In the genomic region with DNA sequence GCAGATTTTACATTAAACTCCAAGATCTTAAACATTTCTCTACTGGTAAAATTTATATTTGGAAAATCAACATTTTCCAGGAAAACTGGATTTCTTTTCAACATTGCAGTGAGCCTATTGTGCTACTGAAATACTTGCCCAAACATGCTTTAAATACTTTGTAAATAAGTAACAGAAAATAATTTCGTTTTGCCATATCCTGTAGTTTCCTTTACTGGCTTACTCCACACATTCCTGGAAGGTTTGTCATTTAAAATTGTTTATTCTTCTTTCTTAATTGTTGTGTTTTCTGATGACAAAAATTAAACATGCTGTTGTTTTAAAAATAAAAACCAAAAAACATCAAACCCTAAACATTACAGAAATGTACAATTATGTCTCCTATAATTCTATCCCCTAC, we compare ENCODE assay signal across 22 cellular contexts. TPM values are rescaled to one million over a fixed set of nuclear protein-coding genes. Genes with fewer than 3 reads are reported as not detected.
DNase-seq lines count a peak whose midpoint lies in the region; ATAC-seq, FAIRE-seq and TF ChIP-seq lines count a peak whose summit lies in the region.
"Had no signal": no experiment of that assay in that cellular context is flagged by ENCODE, and none has a peak within 500 bp of the region (broad histone marks: within the 10 kb centered on the region; RNA-seq: fewer than 3 reads in every experiment).

No MANE protein-coding gene starts in this region.

- H3K36me3 ChIP-seq in breast epithelium (no peaks in the 10 kb centered on the region), astrocyte (ENCODE audit: insufficient read depth, low read length) (peaks cover 3% of the 10 kb centered on the region), smooth muscle cell (ENCODE audit: low read depth) (no peaks in the 10 kb centered on the region), pancreas (peaks cover 0 to 7% (median 3%) of the 10 kb centered on the region in 3 donors)
- H3K36me3 ChIP-seq: prostate gland had no signal

- H3K4me1 Mint-ChIP-seq in MCF 10A (ENCODE audit: insufficient read depth, unreplicated experiment) (peaks cover 19% of the 10 kb centered on the region), astrocyte (ENCODE audit: low read depth, unreplicated experiment) (peaks cover 2% of the 10 kb centered on the region), glutamatergic neuron (ENCODE audit: low read depth, unreplicated experiment) (no peaks in the 10 kb centered on the region)
- no peaks in the 10 kb centered on the region for H3K4me1 Mint-ChIP-seq in activated T-helper 1 cell treated with anti-CD3 and anti-CD28 coated beads, Interleukin-12 subunit alpha, Interleukin-12 subunit beta, Interleukin-2, Interleukin-4 antibody, amounts not matched to agents 30 ng/mL and 10 ng/mL and 1 ng/mL, durations not matched to agents 14 hours and 24 hours and 36 hours (ENCODE audit: low read depth)
- H3K4me1 Mint-ChIP-seq: activated CD4-positive, alpha-beta T cell treated with anti-CD3 and anti-CD28 coated beads, Interleukin-2, amount 10 ng/mL, durations not matched to agents 24 days and 14 days; natural killer cell; stimulated activated naive CD8-positive, alpha-beta T cell treated with anti-CD3 and anti-CD28 coated beads, Interleukin-15, amount 100 ng/mL, for 72 hours had no signal

- H3K9me3 ChIP-seq in breast epithelium = no peaks in the 10 kb centered on the region
- H3K9me3 ChIP-seq in astrocyte (ENCODE audit: insufficient read depth, low read depth, low read length) = no peaks in the 10 kb centered on the region
- H3K9me3 ChIP-seq in smooth muscle cell (replicated peaks; ENCODE audit: low read depth) = no peaks in the 10 kb centered on the region
- no peaks in the 10 kb centered on the region for H3K9me3 ChIP-seq in pancreas
- H3K9me3 ChIP-seq: prostate gland, SJCRH30 had no signal

- BruUV-seq in MCF 10A (replicated peaks; lab: Mats Ljungman, UMichigan) = no TSS peak

- DNase-seq in MCF 10A (ENCODE audit: unreplicated experiment) = peak; percentile 3
- DNase-seq in breast epithelium (ENCODE audit: low spot score in 2 of 2) = no peak
- DNase-seq in astrocyte (ENCODE audit: low read depth) = peak; percentile 38
- peak; percentile 53 for DNase-seq in fibroblast of pulmonary artery (ENCODE audit: low read depth)
- DNase-seq in smooth muscle cell (lab: John Stamatoyannopoulos, UW; ENCODE audit: unreplicated experiment) = no peak
- DNase-seq in glutamatergic neuron = no peak
- no peak for DNase-seq in activated T-helper 1 cell treated with anti-CD3 and anti-CD28 coated beads, Interleukin-12 subunit alpha, Interleukin-12 subunit beta, Interleukin-2, Interleukin-4 antibody, amounts not matched to agents 30 ng/mL and 10 ng/mL and 1 ng/mL, durations not matched to agents 14 hours and 24 hours and 36 hours (ENCODE audit: low spot score)
- no peak for DNase-seq in pancreas
- DNase-seq: activated CD4-positive, alpha-beta T cell treated with anti-CD3 and anti-CD28 coated beads, Interleukin-2, amount 10 ng/mL, durations not matched to agents 24 days and 14 days; CD4-positive, alpha-beta T cell; DMS79; effector memory CD4-positive, alpha-beta T cell; natural killer cell; NCI-H1436; SJCRH30; stimulated activated CD4-positive, alpha-beta T cell treated with anti-CD3 and anti-CD28 coated beads, Interleukin-15, amount 100 ng/mL, for 24 hours; stimulated activated naive CD8-positive, alpha-beta T cell treated with anti-CD3 and anti-CD28 coated beads, Interleukin-15, amount 100 ng/mL, for 72 hours; T1000 had no signal

- H3K79me2 ChIP-seq in astrocyte (ENCODE audit: insufficient read depth, low read length) (no peaks in the 10 kb centered on the region), smooth muscle cell (ENCODE audit: low read depth) (no peaks in the 10 kb centered on the region)

- CTCF ChIA-PET in MCF 10A (lab: Yijun Ruan, JAX) = interaction anchor here (6.8 kb wide), 1 partner anchor 100 kb away, joined by 284 read pairs; no protein-coding TSS in a partner anchor

- TF ChIP-seq CTCF in MCF 10A (IDR thresholded peaks at IDR 0.05; ENCODE audit: unreplicated experiment) = no peak
- TF ChIP-seq CTCF in breast epithelium (IDR thresholded peaks at IDR 0.05) = no peak
- no peak for TF ChIP-seq CTCF in astrocyte (IDR thresholded peaks at IDR 0.05; ENCODE audit: insufficient read depth, low read depth, low read length)
- TF ChIP-seq CTCF in fibroblast of pulmonary artery (IDR thresholded peaks at IDR 0.05; ENCODE audit: low read length, missing control alignments) = no peak
- no peak for TF ChIP-seq CTCF in smooth muscle cell (IDR thresholded peaks at IDR 0.05; ENCODE audit: borderline replicate concordance, insufficient read depth, poor library complexity, severe bottlenecking)
- no peak for TF ChIP-seq CTCF in glutamatergic neuron (IDR thresholded peaks at IDR 0.05; ENCODE audit: partially characterized antibody, unreplicated experiment)
- no peak for TF ChIP-seq CTCF in pancreas (IDR thresholded peaks at IDR 0.05)

- H3K9me3 Mint-ChIP-seq in MCF 10A (ENCODE audit: unreplicated experiment) (no peaks in the 10 kb centered on the region), astrocyte (ENCODE audit: unreplicated experiment) (no peaks in the 10 kb centered on the region), glutamatergic neuron (ENCODE audit: unreplicated experiment) (no peaks in the 10 kb centered on the region)
- H3K9me3 Mint-ChIP-seq in activated T-helper 1 cell treated with anti-CD3 and anti-CD28 coated beads, Interleukin-12 subunit alpha, Interleukin-12 subunit beta, Interleukin-2, Interleukin-4 antibody, amounts not matched to agents 30 ng/mL and 10 ng/mL and 1 ng/mL, durations not matched to agents 14 hours and 24 hours and 36 hours = no peaks in the 10 kb centered on the region
- H3K9me3 Mint-ChIP-seq: activated CD4-positive, alpha-beta T cell treated with anti-CD3 and anti-CD28 coated beads, Interleukin-2, amount 10 ng/mL, durations not matched to agents 24 days and 14 days; activated naive CD4-positive, alpha-beta T cell treated with anti-CD3 and anti-CD28 coated beads, Interleukin-2, amount 50 U/mL, for 72 hours; CD4-positive, alpha-beta T cell; natural killer cell; stimulated activated naive CD8-positive, alpha-beta T cell treated with anti-CD3 and anti-CD28 coated beads, Interleukin-15, amount 100 ng/mL, for 72 hours had no signal

- H3K36me3 Mint-ChIP-seq in MCF 10A (ENCODE audit: insufficient read depth, unreplicated experiment) (peaks cover 20% of the 10 kb centered on the region), astrocyte (ENCODE audit: low read depth, unreplicated experiment) (no peaks in the 10 kb centered on the region), glutamatergic neuron (ENCODE audit: unreplicated experiment) (no peaks in the 10 kb centered on the region)
- peaks cover 36% of the 10 kb centered on the region for H3K36me3 Mint-ChIP-seq in activated T-helper 1 cell treated with anti-CD3 and anti-CD28 coated beads, Interleukin-12 subunit alpha, Interleukin-12 subunit beta, Interleukin-2, Interleukin-4 antibody, amounts not matched to agents 30 ng/mL and 10 ng/mL and 1 ng/mL, durations not matched to agents 14 hours and 24 hours and 36 hours (ENCODE audit: low read depth)
- H3K36me3 Mint-ChIP-seq: natural killer cell had no signal

- H3K4me1 ChIP-seq in breast epithelium (no peaks in the 10 kb centered on the region), astrocyte (ENCODE audit: insufficient read depth, low read length) (no peaks in the 10 kb centered on the region), smooth muscle cell (ENCODE audit: low read depth) (no peaks in the 10 kb centered on the region), pancreas (peaks cover 0 to 8% (median 0%) of the 10 kb centered on the region in 3 donors)
- H3K4me1 ChIP-seq: prostate gland, SJCRH30 had no signal

- no peak for TF ChIP-seq POLR2A in breast epithelium (IDR thresholded peaks at IDR 0.05)

- FAIRE-seq in astrocyte (lab: Jason Lieb, UNC) = no peak
- FAIRE-seq in pancreas (lab: Jason Lieb, UNC) = no peak

- H3K9ac ChIP-seq in astrocyte (ENCODE audit: low read length) (no peak overlapping the region), smooth muscle cell (ENCODE audit: low read depth) (peak overlapping the region; percentile 17)
- H3K9ac ChIP-seq: KMS-11 had no signal

- no peaks in the 10 kb centered on the region for H4K20me1 ChIP-seq in astrocyte (ENCODE audit: insufficient read depth, low read length)
- H4K20me1 ChIP-seq in smooth muscle cell (ENCODE audit: low read depth) = no peaks in the 10 kb centered on the region

- POLR2A ChIA-PET in MCF 10A (lab: Yijun Ruan, JAX) = interaction anchor here (0.6 to 1.5 kb wide), 5 partner anchors 21 to 102 kb away, joined by 3 to 4 read pairs (median 3); no protein-coding TSS in a partner anchor

- no peak overlapping the region for H3K4me3 ChIP-seq in breast epithelium
- no peak overlapping the region for H3K4me3 ChIP-seq in astrocyte (ENCODE audit: insufficient read depth, low read depth, low read length)
- no peak overlapping the region for H3K4me3 ChIP-seq in fibroblast of pulmonary artery (replicated peaks; ENCODE audit: low read depth, low read length)
- H3K4me3 ChIP-seq in smooth muscle cell = no peak overlapping the region
- no peak overlapping the region for H3K4me3 ChIP-seq in pancreas
- H3K4me3 ChIP-seq: prostate gland, SJCRH30 had no signal

- H3K4me2 ChIP-seq in astrocyte (ENCODE audit: low read length) (peak overlapping the region; percentile 4), smooth muscle cell (peak overlapping the region; percentile 48)
- H3K4me2 ChIP-seq: KMS-11 had no signal

- H3K27ac ChIP-seq in breast epithelium (no peak overlapping the region), astrocyte (ENCODE audit: low read depth, low read length) (no peak overlapping the region), smooth muscle cell (ENCODE audit: low read depth) (peak overlapping the region; percentile 74), pancreas (no peak overlapping the region)
- H3K27ac ChIP-seq: 22Rv1, KMS-11, prostate gland, SJCRH30 had no signal

- H3K27me3 ChIP-seq in breast epithelium = no peaks in the 10 kb centered on the region
- H3K27me3 ChIP-seq in astrocyte (ENCODE audit: insufficient read depth, low read length) = no peaks in the 10 kb centered on the region
- H3K27me3 ChIP-seq in smooth muscle cell (ENCODE audit: low read depth) = no peaks in the 10 kb centered on the region
- no peaks in the 10 kb centered on the region for H3K27me3 ChIP-seq in pancreas
- H3K27me3 ChIP-seq: SJCRH30 had no signal

- 6% methylated on average over 1 of the region's 1 CpG for WGBS in smooth muscle cell (ENCODE audit: low lambda C conversion rate)
- WGBS in pancreas, 2 donors = 32 to 51% methylated on average over 1 of the region's 1 CpG

- H2AFZ ChIP-seq in astrocyte (ENCODE audit: low read depth, low read length) (no peak overlapping the region), smooth muscle cell (ENCODE audit: low read depth) (no peak overlapping the region)

- no peak overlapping the region for H3K4me3 Mint-ChIP-seq in MCF 10A (ENCODE audit: unreplicated experiment)
- H3K4me3 Mint-ChIP-seq in astrocyte (ENCODE audit: unreplicated experiment) = no peak overlapping the region
- no peak overlapping the region for H3K4me3 Mint-ChIP-seq in glutamatergic neuron (ENCODE audit: unreplicated experiment)
- no peak overlapping the region for H3K4me3 Mint-ChIP-seq in activated T-helper 1 cell treated with anti-CD3 and anti-CD28 coated beads, Interleukin-12 subunit alpha, Interleukin-12 subunit beta, Interleukin-2, Interleukin-4 antibody, amounts not matched to agents 30 ng/mL and 10 ng/mL and 1 ng/mL, durations not matched to agents 14 hours and 24 hours and 36 hours
- H3K4me3 Mint-ChIP-seq: activated CD4-positive, alpha-beta T cell treated with anti-CD3 and anti-CD28 coated beads, Interleukin-2, amount 10 ng/mL, durations not matched to agents 24 days and 14 days; CD4-positive, alpha-beta T cell; natural killer cell; stimulated activated naive CD8-positive, alpha-beta T cell treated with anti-CD3 and anti-CD28 coated beads, Interleukin-15, amount 100 ng/mL, for 72 hours had no signal

- no peaks in the 10 kb centered on the region for H3F3A ChIP-seq in smooth muscle cell (ENCODE audit: low read depth)

- peak overlapping the region; percentile 68 for H3K27ac Mint-ChIP-seq in MCF 10A (ENCODE audit: low read depth, unreplicated experiment)
- H3K27ac Mint-ChIP-seq in astrocyte (ENCODE audit: unreplicated experiment) = no peak overlapping the region
- no peak overlapping the region for H3K27ac Mint-ChIP-seq in glutamatergic neuron (ENCODE audit: unreplicated experiment)
- H3K27ac Mint-ChIP-seq in activated T-helper 1 cell treated with anti-CD3 and anti-CD28 coated beads, Interleukin-12 subunit alpha, Interleukin-12 subunit beta, Interleukin-2, Interleukin-4 antibody, amounts not matched to agents 30 ng/mL and 10 ng/mL and 1 ng/mL, durations not matched to agents 14 hours and 24 hours and 36 hours = no peak overlapping the region
- H3K27ac Mint-ChIP-seq: activated CD4-positive, alpha-beta T cell treated with anti-CD3 and anti-CD28 coated beads, Interleukin-2, amount 10 ng/mL, durations not matched to agents 24 days and 14 days; activated naive CD4-positive, alpha-beta T cell treated with anti-CD3 and anti-CD28 coated beads, Interleukin-2, amount 50 U/mL, for 72 hours; CD4-positive, alpha-beta T cell; natural killer cell; stimulated activated naive CD8-positive, alpha-beta T cell treated with anti-CD3 and anti-CD28 coated beads, Interleukin-15, amount 100 ng/mL, for 72 hours had no signal

- no peak for ATAC-seq in pancreas
- ATAC-seq: activated naive CD4-positive, alpha-beta T cell treated with anti-CD3 and anti-CD28 coated beads, Interleukin-2, amount 50 U/mL, for 72 hours; natural killer cell; stimulated activated naive CD8-positive, alpha-beta T cell treated with anti-CD3 and anti-CD28 coated beads, Interleukin-15, amount 100 ng/mL, for 72 hours had no signal

- H3K27me3 Mint-ChIP-seq in MCF 10A (ENCODE audit: insufficient read depth, unreplicated experiment) (no peaks in the 10 kb centered on the region), astrocyte (ENCODE audit: low read depth, unreplicated experiment) (no peaks in the 10 kb centered on the region), glutamatergic neuron (ENCODE audit: unreplicated experiment) (no peaks in the 10 kb centered on the region)
- no peaks in the 10 kb centered on the region for H3K27me3 Mint-ChIP-seq in activated T-helper 1 cell treated with anti-CD3 and anti-CD28 coated beads, Interleukin-12 subunit alpha, Interleukin-12 subunit beta, Interleukin-2, Interleukin-4 antibody, amounts not matched to agents 30 ng/mL and 10 ng/mL and 1 ng/mL, durations not matched to agents 14 hours and 24 hours and 36 hours (ENCODE audit: insufficient read depth)
- H3K27me3 Mint-ChIP-seq: activated CD4-positive, alpha-beta T cell treated with anti-CD3 and anti-CD28 coated beads, Interleukin-2, amount 10 ng/mL, durations not matched to agents 24 days and 14 days; CD4-positive, alpha-beta T cell; stimulated activated naive CD8-positive, alpha-beta T cell treated with anti-CD3 and anti-CD28 coated beads, Interleukin-15, amount 100 ng/mL, for 72 hours had no signal

- intact Hi-C loops in MCF 10A (cut with micrococcal nuclease) = no loop called here
- intact Hi-C loops in breast epithelium (cut with DNase I; ENCODE audit: low total_unique reads) = no loop called here
- intact Hi-C loops in activated T-helper 1 cell treated with anti-CD3 and anti-CD28 coated beads, Interleukin-12 subunit alpha, Interleukin-12 subunit beta, Interleukin-2, Interleukin-4 antibody, amounts not matched to agents 30 ng/mL and 10 ng/mL and 1 ng/mL, durations not matched to agents 14 hours and 24 hours and 36 hours (cut with micrococcal nuclease) = no loop called here
- intact Hi-C loops in pancreas (cut with DNase I) = no loop called here

RNA-seq across cellular contexts. Expression of gene ACAD11, which starts 22.0 kb away (rescaled TPM):
- total RNA-seq in MCF 10A (2022) (30.9 and 31.9 TPM in 2 replicates), breast epithelium (10 to 100 TPM; 30.4 to 52.0 (median 40.3) TPM), astrocyte (13.0 and 14.4 TPM in 2 replicates), smooth muscle cell (24.8 and 32.0 TPM in 2 replicates), glutamatergic neuron (ENCODE audit: unreplicated experiment) (9.4 TPM), pancreas (10 to 100 TPM in 4 of 6 donors, 1 to 10 TPM in 2; 6.6 to 16.5 (median 11.0) TPM)
- polyA plus RNA-seq in smooth muscle cell (22.2 and 28.3 TPM in 2 replicates), pancreas (10 to 100 TPM; 12.9 to 31.7 TPM)
- 14.1 and 14.3 TPM in 2 replicates for total RNA-seq in activated T-helper 1 cell treated with anti-CD3 and anti-CD28 coated beads, Interleukin-12 subunit alpha, Interleukin-12 subunit beta, Interleukin-2, Interleukin-4 antibody, amounts not matched to agents 30 ng/mL and 10 ng/mL and 1 ng/mL, durations not matched to agents 14 hours and 24 hours and 36 hours

RNA-seq across cellular contexts. Expression of gene UBA5, which starts 22.5 kb away (rescaled TPM):
- total RNA-seq in MCF 10A (2022) (47.7 and 50.0 TPM in 2 replicates), breast epithelium (10 to 100 TPM; 34.4 to 40.2 (median 37.7) TPM), astrocyte (34.5 and 36.2 TPM in 2 replicates), smooth muscle cell (36.0 and 46.7 TPM in 2 replicates), glutamatergic neuron (ENCODE audit: unreplicated experiment) (43.0 TPM), pancreas (10 to 100 TPM; 32.2 to 45.1 (median 35.7) TPM)
- polyA plus RNA-seq in smooth muscle cell (43.7 and 46.0 TPM in 2 replicates), pancreas (10 to 100 TPM; 47.2 to 49.0 TPM)
- 74.3 and 81.1 TPM in 2 replicates for total RNA-seq in activated T-helper 1 cell treated with anti-CD3 and anti-CD28 coated beads, Interleukin-12 subunit alpha, Interleukin-12 subunit beta, Interleukin-2, Interleukin-4 antibody, amounts not matched to agents 30 ng/mL and 10 ng/mL and 1 ng/mL, durations not matched to agents 14 hours and 24 hours and 36 hours

RNA-seq across cellular contexts. Expression of gene ACKR4, which starts 40.5 kb away (rescaled TPM):
- total RNA-seq in MCF 10A (2022) (not detected in 2 replicates), breast epithelium (1 to 10 TPM; 1.1 to 2.5 (median 1.6) TPM), astrocyte (not detected in 2 replicates), smooth muscle cell (not detected in 2 replicates), glutamatergic neuron (ENCODE audit: unreplicated experiment) (0.22 TPM), pancreas (1 to 10 TPM in 3 of 6 donors, under 1 TPM in 3; 0.74 to 2.1 (median 1.1) TPM)
- polyA plus RNA-seq in smooth muscle cell (not detected in 2 replicates), pancreas (1 to 10 TPM in 1 of 2 donors, under 1 TPM in 1; 0.70 to 1.2 TPM)
- total RNA-seq in activated T-helper 1 cell treated with anti-CD3 and anti-CD28 coated beads, Interleukin-12 subunit alpha, Interleukin-12 subunit beta, Interleukin-2, Interleukin-4 antibody, amounts not matched to agents 30 ng/mL and 10 ng/mL and 1 ng/mL, durations not matched to agents 14 hours and 24 hours and 36 hours = 0.15 and 0.16 TPM in 2 replicates
- total RNA-seq: SJCRH30 had no signal

Comparison
In these comparisons a context has a peak if more than half of its experiments do, and no peak if none do; other contexts are left out.
1. DNase-seq: peak in MCF 10A (single experiment), astrocyte (single experiment) and fibroblast of pulmonary artery (single experiment); none in breast epithelium (0 of 2), smooth muscle cell (single experiment), glutamatergic neuron (single experiment), activated T-helper 1 cell treated with anti-CD3 and anti-CD28 coated beads, Interleukin-12 subunit alpha, Interleukin-12 subunit beta, Interleukin-2, Interleukin-4 antibody, amounts not matched to agents 30 ng/mL and 10 ng/mL and 1 ng/mL, durations not matched to agents 14 hours and 24 hours and 36 hours (single experiment) and pancreas (0 of 6).